Comparison of ENCODE assay signal across 26 cellular contexts in the genomic region with DNA sequence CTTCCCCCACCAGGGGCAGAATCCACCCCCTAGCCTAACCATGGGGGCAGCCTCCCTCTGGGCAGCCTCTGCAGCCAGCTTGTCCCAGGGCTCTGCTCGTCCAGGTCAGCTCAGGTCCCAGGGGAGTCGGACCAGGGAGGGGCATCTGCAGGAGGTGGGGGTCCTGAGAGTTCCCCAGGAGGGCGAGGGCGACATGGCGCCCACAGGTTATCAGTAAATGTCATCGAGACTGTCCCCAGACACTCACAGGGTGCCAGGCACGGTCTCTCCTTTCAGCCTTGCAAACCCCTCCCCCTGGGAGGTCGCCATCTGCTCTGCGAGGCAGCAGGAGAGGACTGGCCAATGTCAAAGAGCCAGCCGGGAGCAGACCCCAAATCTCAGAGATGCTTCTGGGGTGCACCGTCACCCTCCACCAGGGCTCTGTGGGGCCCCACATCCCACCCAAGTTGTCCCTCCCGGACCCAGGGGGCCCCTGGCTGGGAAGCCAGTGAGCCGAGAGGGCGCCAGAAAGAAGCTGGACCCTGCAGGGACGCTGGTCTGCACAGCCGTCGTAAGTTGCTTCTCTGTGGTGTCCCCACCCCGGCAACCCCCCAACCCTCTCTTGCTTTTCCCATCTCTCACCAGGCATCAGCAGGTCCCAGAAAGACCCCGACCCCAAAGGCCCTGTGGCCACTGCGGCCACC.
"Had no signal": no experiment of that assay in that cellular context is flagged by ENCODE, and none has a peak within 500 bp of the region (broad histone marks: within the 10 kb centered on the region; RNA-seq: fewer than 3 reads in every experiment).

No MANE protein-coding gene starts in this region.

- H3K27me3 ChIP-seq: MG63 had no signal

- DNase-seq: activated CD4-positive, alpha-beta T cell treated with anti-CD3 and anti-CD28 coated beads for 48 hours; activated CD4-positive, alpha-beta T cell treated with anti-CD3 and anti-CD28 coated beads, Interleukin-2, amount 50 U/mL, for 4 hours; activated CD4-positive, CD25-positive, alpha-beta regulatory T cell treated with anti-CD3 and anti-CD28 coated beads, Interleukin-2, amount 50 U/mL, for 72 hours; activated CD8-positive, alpha-beta memory T cell treated with anti-CD3 and anti-CD28 coated beads, Interleukin-2, amount 50 U/mL, for 48 hours; activated CD8-positive, alpha-beta T cell treated with anti-CD3 and anti-CD28 coated beads, Interleukin-2, amount 10 ng/mL, durations not matched to agents 7 days and 5 days; activated naive CD4-positive, alpha-beta T cell treated with anti-CD3 and anti-CD28 coated beads, Interleukin-2, amount 50 U/mL, for 16 hours; activated naive CD8-positive, alpha-beta T cell treated with anti-CD3 and anti-CD28 coated beads, Interleukin-2, amount 10 ng/mL, durations not matched to agents 7 days and 5 days; activated T-cell treated with anti-CD3 and anti-CD28 coated beads, Interleukin-2, amount 50 U/mL, for 1 hour; aorta; MG63; MV-4-11; NCI-H1092 treated with DMSO at 0.1 percent for 48 hours; NCI-H1417 treated with DMSO at 0.1 percent for 48 hours; NCI-H187; NCI-H2081; NCI-H345; NCI-H510A; NCI-H748 treated with DMSO at 0.1 percent for 48 hours; NK-92 treated with Interleukin-12 subunit alpha and Interleukin-12 subunit beta, amount 100 ng/mL, for 24 hours; OCI-M1; RPMI8226; SHP77; T-helper 1 cell had no signal

- FAIRE-seq: bronchial epithelial cell had no signal

- H3K9me3 ChIP-seq: MG63 had no signal

- ATAC-seq: activated CD8-positive, alpha-beta T cell treated with anti-CD3 and anti-CD28 coated beads, Interleukin-2, amount 10 ng/mL, durations not matched to agents 7 days and 5 days; Panc1; WTC11 had no signal

- H3K36me3 ChIP-seq: MG63 had no signal

- H3K4me3 ChIP-seq: MG63 had no signal
